8 cellular contexts compared by ENCODE assay signal in the genomic region with DNA sequence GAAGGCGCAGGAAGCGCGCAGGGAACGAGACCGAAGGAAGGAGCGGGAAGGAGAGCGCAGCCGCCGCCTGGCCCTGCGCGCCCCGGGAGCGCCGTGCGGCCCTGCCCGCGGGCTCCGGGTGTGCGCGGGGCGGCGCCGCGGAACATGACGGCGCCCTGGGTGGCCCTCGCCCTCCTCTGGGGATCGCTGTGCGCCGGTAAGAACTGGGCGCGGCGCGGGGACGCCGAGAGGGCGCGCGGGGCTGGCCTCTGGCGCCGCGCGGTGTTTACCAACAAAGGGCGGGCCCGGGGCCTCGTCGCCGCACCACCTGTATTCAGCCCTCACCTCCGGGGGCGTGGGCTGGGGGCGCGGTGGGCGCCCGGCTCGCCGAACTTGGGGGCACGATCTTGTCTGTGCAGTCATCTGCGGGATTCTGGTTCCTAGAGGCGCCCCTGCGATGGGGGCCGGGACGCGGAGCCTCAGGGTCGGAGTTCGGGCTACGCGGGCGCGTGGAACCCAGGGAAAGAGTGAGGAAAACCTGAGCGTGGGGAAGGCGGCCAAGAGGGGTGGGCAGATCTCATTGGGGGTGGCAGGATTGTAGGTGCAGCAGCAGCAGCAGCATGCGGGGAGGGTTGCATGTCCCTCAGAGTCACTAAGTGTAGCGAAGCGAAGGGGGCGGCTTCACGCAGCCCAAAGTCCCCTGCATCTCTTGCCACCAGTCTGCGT. TPM values are rescaled to one million over a fixed set of nuclear protein-coding genes. Genes with fewer than 3 reads are reported as not detected.
A peak's percentile ranks its signal among the peaks of the same experiment; 100 is the strongest.
DNase-seq lines count a peak whose midpoint lies in the region; ATAC-seq, FAIRE-seq and TF ChIP-seq lines count a peak whose summit lies in the region.

No MANE protein-coding gene starts in this region.

- H3K27me3 ChIP-seq in SJCRH30 (no peaks in the 10 kb centered on the region), bronchial epithelial cell (ENCODE audit: control insufficient read depth, insufficient read depth, low read length) (no peaks in the 10 kb centered on the region), kidney epithelial cell (ENCODE audit: control insufficient read depth, insufficient read depth, low read length) (no peaks in the 10 kb centered on the region)

- ATAC-seq in HG02884 (IDR thresholded peaks at IDR 0.05; ENCODE audit: unreplicated experiment) = peak; percentile 33

- no peak for TF ChIP-seq CTCF in bronchial epithelial cell (IDR thresholded peaks at IDR 0.05; ENCODE audit: insufficient read depth, low read length, severe bottlenecking)
- TF ChIP-seq CTCF in kidney epithelial cell (IDR thresholded peaks at IDR 0.05; ENCODE audit: insufficient read depth, low read length, poor library complexity, severe bottlenecking) = no peak

- no peak for FAIRE-seq in bronchial epithelial cell (lab: Jason Lieb, UNC)

- H3K4me3 ChIP-seq in SJCRH30 (peak overlapping the region; percentile 91), bronchial epithelial cell (ENCODE audit: low read depth, low read length) (peak overlapping the region; percentile 53), kidney epithelial cell (ENCODE audit: low read depth, low read length) (peak overlapping the region; percentile 70)

- no peaks in the 10 kb centered on the region for H3K36me3 ChIP-seq in SJCRH30
- H3K36me3 ChIP-seq in bronchial epithelial cell (ENCODE audit: control insufficient read depth, insufficient read depth, low read length) = no peaks in the 10 kb centered on the region
- H3K36me3 ChIP-seq in kidney epithelial cell (ENCODE audit: control insufficient read depth, insufficient read depth, low read length) = no peaks in the 10 kb centered on the region

- peaks cover 7% of the 10 kb centered on the region for H3K4me1 ChIP-seq in SJCRH30

- H3K27ac ChIP-seq in SJCRH30 = peak overlapping the region; percentile 86

- DNase-seq in activated gamma-delta T cell (lab: John Stamatoyannopoulos, UW) = peak; percentile 13
- DNase-seq in activated gamma-delta T cell treated with Interleukin-2 at 50 U/mL for 16 hours = no peak
- DNase-seq in SJCRH30 = peak in 1 of 2 experiments; percentile 10
- no peak for DNase-seq in bronchial epithelial cell (ENCODE audit: low read depth)
- DNase-seq in kidney epithelial cell (ENCODE audit: low read depth) = no peak
- peak; percentile 1 to 18 for DNase-seq in stimulated activated CD4-positive, alpha-beta T cell treated with anti-CD3 and anti-CD28 coated beads, Interleukin-2, amount 100 ng/mL, for 48 hours
- DNase-seq in COLO829 (ENCODE audit: low spot score) = no peak

- H3K9me3 ChIP-seq in SJCRH30 (replicated peaks) = no peaks in the 10 kb centered on the region

RNA-seq across cellular contexts. Expression of a gene that starts 0.6 kb away (rescaled TPM):
- total RNA-seq in SJCRH30 (2014; rRNA removed; shearing (Covaris generic)) = 27.8 and 29.1 TPM in 2 replicates
- total RNA-seq in bronchial epithelial cell = 1.9 and 4.5 TPM in 2 replicates
- total RNA-seq in kidney epithelial cell = 16.1 and 18.7 TPM in 2 replicates

RNA-seq across cellular contexts. Expression of a gene that starts 41.8 kb away (rescaled TPM):
- 6.2 and 7.7 TPM in 2 replicates for total RNA-seq in SJCRH30 (2014; rRNA removed; shearing (Covaris generic))
- total RNA-seq in bronchial epithelial cell (5.8 and 5.9 TPM in 2 replicates), kidney epithelial cell (5.4 and 6.4 TPM in 2 replicates)

Comparison
In these comparisons a context has a peak if more than half of its experiments do, and no peak if none do; other contexts are left out.
1. DNase-seq: peak in activated gamma-delta T cell (single experiment) and stimulated activated CD4-positive, alpha-beta T cell treated with anti-CD3 and anti-CD28 coated beads, Interleukin-2, amount 100 ng/mL, for 48 hours (2 of 2); none in activated gamma-delta T cell treated with Interleukin-2 at 50 U/mL for 16 hours (single experiment), bronchial epithelial cell (single experiment), kidney epithelial cell (single experiment) and COLO829 (single experiment).
2. Peak in every context shown above with its lines, with median percentiles within 50 percentile points of each other: H3K4me3 ChIP-seq.